In genomic region chr1:9689011-9689706, GRCh38 we compare ENCODE assay signal across 1 cellular context.
TF ChIP-seq lines count a peak whose summit lies in the region.

No MANE protein-coding gene starts in this region.

TF ChIP-seq in H1, 55 proteins besides CTCF, POLR2A, EP300 and RAD21 (continued from another document):
- no peak for TF ChIP-seq KDM1A (IDR thresholded peaks at IDR 0.05; ENCODE audit: borderline replicate concordance, low read length)
- TF ChIP-seq TEAD4 (IDR thresholded peaks at IDR 0.05; ENCODE audit: low read depth, low read length), result no peak
- 0 out of 2 replicates have a peak, but pooled peaks have one; percentile 39 for TF ChIP-seq PHF8 (conservative IDR thresholded peaks at IDR 0.05; ENCODE audit: low read depth, low read length)
- no peak for TF ChIP-seq SP2 (IDR thresholded peaks at IDR 0.05; ENCODE audit: low read length)
